ENCODE assay signal across 8 cellular contexts in genomic region chr11:34302046-34302921, GRCh38.
DNase-seq lines count a peak whose midpoint lies in the region; ATAC-seq and TF ChIP-seq lines count a peak whose summit lies in the region.

No MANE protein-coding gene starts in this region.

- no peaks in the 10 kb centered on the region for H3K4me1 ChIP-seq in MM.1S (ENCODE audit: low read length)

- no peaks in the 10 kb centered on the region for H3K9me3 ChIP-seq in MM.1S (replicated peaks; ENCODE audit: insufficient read depth, low read length)

- no peak overlapping the region for H2AFZ ChIP-seq in MM.1S (ENCODE audit: low read length)

- H3K9me2 ChIP-seq in MM.1S (replicated peaks; ENCODE audit: insufficient read depth, low read length): no peaks in the 10 kb centered on the region

- H3K4me3 ChIP-seq in AG10803 (ENCODE audit: low read length): no peak overlapping the region
- H3K4me3 ChIP-seq in cardiac fibroblast (replicated peaks in 1 of 2; ENCODE audit: low read depth in 2 of 2, low read length in 2 of 2): no peak overlapping the region
- no peak overlapping the region for H3K4me3 ChIP-seq in MM.1S (ENCODE audit: low read length)

- no peaks in the 10 kb centered on the region for H3K36me3 ChIP-seq in MM.1S (replicated peaks; ENCODE audit: insufficient read depth, low read length)

- no peaks in the 10 kb centered on the region for H3F3A ChIP-seq in MM.1S (ENCODE audit: insufficient read depth, low read length)

- H3K27me3 ChIP-seq in MM.1S (replicated peaks; ENCODE audit: insufficient read depth, low read length): no peaks in the 10 kb centered on the region

- H3K79me2 ChIP-seq in MM.1S (ENCODE audit: low read length): no peaks in the 10 kb centered on the region

- no peak overlapping the region for H3K4me2 ChIP-seq in MM.1S (ENCODE audit: low read depth, low read length)

- DNase-seq in AG10803 (ENCODE audit: low read depth): peak; percentile 98
- peak; percentile 75 for DNase-seq in HK-2 (ENCODE audit: unreplicated experiment)
- peak; percentile 82 for DNase-seq in cardiac fibroblast (ENCODE audit: low read depth in 2 of 2)
- no peak for DNase-seq in HUDEP-2 (lab: John Stamatoyannopoulos, UW; ENCODE audit: unreplicated experiment in 76 of 76)
- no peak for DNase-seq in NCI-H748 (lab: John Stamatoyannopoulos, UW; ENCODE audit: unreplicated experiment)
- no peak for DNase-seq in MM.1S
- no peak for DNase-seq in activated CD4-positive, alpha-beta T cell treated with anti-CD3 and anti-CD28 coated beads for 1 hour

- no peak overlapping the region for H3K9ac ChIP-seq in MM.1S (ENCODE audit: low read length)

- no peaks in the 10 kb centered on the region for H4K20me1 ChIP-seq in MM.1S (ENCODE audit: insufficient read depth, low read length)

- peak; percentile 55 for ATAC-seq in GM21360 (IDR thresholded peaks at IDR 0.05; ENCODE audit: unreplicated experiment)

- TF ChIP-seq CTCF in AG10803 (conservative IDR thresholded peaks at IDR 0.05; ENCODE audit: low read length): no peak
- no peak for TF ChIP-seq CTCF in cardiac fibroblast (IDR thresholded peaks at IDR 0.05; ENCODE audit: low read depth, low read length)
- TF ChIP-seq CTCF in MM.1S (IDR thresholded peaks at IDR 0.05; ENCODE audit: low read length): no peak

- no peak overlapping the region for H3K27ac ChIP-seq in MM.1S (ENCODE audit: low read length)

Comparison
In these comparisons a context has a peak if more than half of its experiments do, and no peak if none do; other contexts are left out.
1. DNase-seq: peak in AG10803 (single experiment), HK-2 (single experiment) and cardiac fibroblast (2 of 2); none in HUDEP-2 (0 of 76), NCI-H748 (single experiment), MM.1S (single experiment) and activated CD4-positive, alpha-beta T cell treated with anti-CD3 and anti-CD28 coated beads for 1 hour (single experiment).